1 cellular context compared by ENCODE assay signal in genomic region chr11:6225024-6225423, GRCh38.
TF ChIP-seq lines count a peak whose summit lies in the region.

No MANE protein-coding gene starts in this region.

TF ChIP-seq in K562, 482 proteins besides CTCF, POLR2A, EP300 and RAD21 (continues in another document):
- TF ChIP-seq MAX (CRISPR knock-in tag; IDR thresholded peaks at IDR 0.05) (no peak), KDM1A (IDR thresholded peaks at IDR 0.05) (no peak), RBM22 (IDR thresholded peaks at IDR 0.05; ENCODE audit: low read depth, low read length, poor library complexity, severe bottlenecking) (no peak), SRSF3 (IDR thresholded peaks at IDR 0.05; ENCODE audit: insufficient read depth, low read length) (no peak), HDAC1 (IDR thresholded peaks at IDR 0.05) (no peak), SOX6 (IDR thresholded peaks at IDR 0.05) (peak; percentile 56), TAF9B (IDR thresholded peaks at IDR 0.05; ENCODE audit: partially characterized antibody) (no peak), ZNF224 (CRISPR knock-in tag; IDR thresholded peaks at IDR 0.05) (no peak), ZNF274 (IDR thresholded peaks at IDR 0.05; ENCODE audit: borderline replicate concordance, low read depth, low read length) (no peak), ZBED1 (IDR thresholded peaks at IDR 0.05) (no peak), DACH1 (IDR thresholded peaks at IDR 0.05; ENCODE audit: partially characterized antibody) (no peak), REST (CRISPR knock-in tag; IDR thresholded peaks at IDR 0.05; ENCODE audit: low read depth) (no peak), ZNF507 (tag; conservative IDR thresholded peaks at IDR 0.05) (no peak), TRIM25 (IDR thresholded peaks at IDR 0.05; ENCODE audit: borderline replicate concordance) (no peak), ZBTB11 (CRISPR knock-in tag; IDR thresholded peaks at IDR 0.05) (no peak), ZNF41 (CRISPR knock-in tag; conservative IDR thresholded peaks at IDR 0.05) (no peak), ZNF445 (CRISPR knock-in tag; IDR thresholded peaks at IDR 0.05; ENCODE audit: low read depth) (no peak), ZNF79 (CRISPR knock-in tag; IDR thresholded peaks at IDR 0.05; ENCODE audit: low read depth) (no peak), ARHGAP35 (IDR thresholded peaks at IDR 0.05; ENCODE audit: partially characterized antibody) (no peak), BRD4 (IDR thresholded peaks at IDR 0.05) (no peak), ZNF780A (CRISPR knock-in tag; IDR thresholded peaks at IDR 0.05) (no peak), TCF3 (CRISPR knock-in tag; IDR thresholded peaks at IDR 0.05) (peak; percentile 63), MED1 (CRISPR knock-in tag; IDR thresholded peaks at IDR 0.05; ENCODE audit: borderline replicate concordance) (no peak), MTF1 (CRISPR knock-in tag; IDR thresholded peaks at IDR 0.05; ENCODE audit: borderline replicate concordance) (no peak), HSF4 (CRISPR knock-in tag; IDR thresholded peaks at IDR 0.05; ENCODE audit: borderline replicate concordance) (no peak), DDX20 (tag; IDR thresholded peaks at IDR 0.05; ENCODE audit: low read depth) (no peak), NELFE (IDR thresholded peaks at IDR 0.05; ENCODE audit: insufficient read depth, insufficient read length) (no peak), ZFX (CRISPR knock-in tag; IDR thresholded peaks at IDR 0.05) (peak; percentile 33; the same call in 1 of the 2 replicates), CBX8 (IDR thresholded peaks at IDR 0.05; ENCODE audit: borderline replicate concordance, extremely low read depth, low read depth, low read length, poor library complexity, severe bottlenecking) (no peak), SNAPC5 (CRISPR knock-in tag; IDR thresholded peaks at IDR 0.05) (no peak), MEIS2 (IDR thresholded peaks at IDR 0.05; ENCODE audit: partially characterized antibody) (peak; percentile 8), ZNF717 (CRISPR knock-in tag; IDR thresholded peaks at IDR 0.05) (no peak), MITF (IDR thresholded peaks at IDR 0.05) (no peak), TBP (optimal IDR thresholded peaks at IDR 0.05; ENCODE audit: low read depth, low read length) (no peak), PML (IDR thresholded peaks at IDR 0.05; ENCODE audit: low read length) (peak; percentile 44; the same call in 1 of the 2 replicates), ZHX1 (conservative IDR thresholded peaks at IDR 0.05; ENCODE audit: low read length) (no peak), STAT5A (IDR thresholded peaks at IDR 0.05; ENCODE audit: borderline replicate concordance, low read length) (0 out of 2 replicates have a peak, but pooled peaks have one; percentile 20), MAFG (tag; conservative IDR thresholded peaks at IDR 0.05) (no peak), JUN (IDR thresholded peaks at IDR 0.05; ENCODE audit: borderline replicate concordance, low read depth, low read length) (no peak), JUN (CRISPR knock-in tag; IDR thresholded peaks at IDR 0.05; ENCODE audit: borderline replicate concordance) (no peak), TGIF2 (CRISPR knock-in tag; IDR thresholded peaks at IDR 0.05) (no peak), POU5F1 (IDR thresholded peaks at IDR 0.05; ENCODE audit: borderline replicate concordance, low read depth, low read length, partially characterized antibody) (no peak), NR2C2 (CRISPR knock-in tag; IDR thresholded peaks at IDR 0.05) (no peak), NR2C2 (tag; IDR thresholded peaks at IDR 0.05) (no peak), PHF20 (IDR thresholded peaks at IDR 0.05; ENCODE audit: partially characterized antibody) (no peak), ZNF134 (CRISPR knock-in tag; conservative IDR thresholded peaks at IDR 0.05) (no peak), IFI16 (CRISPR knock-in tag; IDR thresholded peaks at IDR 0.05) (no peak), PKNOX1 (IDR thresholded peaks at IDR 0.05) (no peak), THRB (CRISPR knock-in tag; conservative IDR thresholded peaks at IDR 0.05) (no peak), MBD1 (CRISPR knock-in tag; IDR thresholded peaks at IDR 0.05) (no peak), ZNF124 (CRISPR knock-in tag; IDR thresholded peaks at IDR 0.05) (no peak), PTBP1 (IDR thresholded peaks at IDR 0.05; ENCODE audit: low read depth, low read length) (no peak), PTRF (tag; IDR thresholded peaks at IDR 0.05) (no peak), NCOA2 (IDR thresholded peaks at IDR 0.05; ENCODE audit: partially characterized antibody in 2 of 2) (no peak), SAP30 (IDR thresholded peaks at IDR 0.05; ENCODE audit: borderline replicate concordance, insufficient read depth, low read depth, low read length, poor library complexity, severe bottlenecking) (no peak), RBBP5 (IDR thresholded peaks at IDR 0.05; ENCODE audit: borderline replicate concordance, insufficient read depth, low read length, poor library complexity, severe bottlenecking) (no peak)
